ENCODE assay signal across 11 cellular contexts in the genomic region with DNA sequence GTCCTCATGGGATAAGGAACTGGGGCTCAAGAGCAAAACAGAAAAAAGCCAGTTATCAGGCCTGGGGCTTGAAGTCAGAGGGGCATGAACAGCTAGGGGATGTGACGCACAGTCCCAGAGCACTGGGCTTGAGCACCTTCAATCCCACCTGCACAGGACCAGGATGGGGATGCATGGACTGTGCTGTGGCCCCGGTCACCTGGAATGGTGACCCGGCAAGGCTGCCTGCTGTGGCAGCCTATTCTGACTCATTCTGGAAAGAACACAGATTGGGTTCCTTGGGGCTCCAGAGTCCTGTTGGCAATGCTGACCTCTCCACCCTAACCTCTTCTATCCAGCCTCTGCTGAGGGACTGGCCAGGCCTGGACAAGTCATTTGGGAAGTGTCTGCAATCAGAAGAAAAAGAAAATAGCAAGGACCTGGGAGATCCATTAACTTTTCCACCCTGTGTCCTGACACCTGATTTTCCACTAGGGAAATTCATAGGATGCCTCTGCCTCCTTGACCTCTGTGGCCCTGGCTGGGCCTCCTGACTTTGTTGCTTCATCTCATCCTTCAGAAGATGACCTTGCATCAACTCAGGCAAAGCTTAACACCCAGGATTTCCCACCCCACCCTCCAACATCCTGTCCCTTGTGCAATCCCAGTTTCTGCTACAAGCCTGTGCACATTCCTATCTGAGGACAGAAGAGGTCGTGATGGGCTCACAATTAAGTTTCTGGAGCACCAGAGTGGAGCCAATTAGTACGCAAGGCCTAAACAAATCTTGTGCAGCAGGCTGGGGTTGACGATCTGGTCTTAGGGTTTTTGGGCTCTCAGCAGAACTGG. TPM values are rescaled to one million over a fixed set of nuclear protein-coding genes. Genes with fewer than 3 reads are reported as not detected.
A peak's percentile ranks its signal among the peaks of the same experiment; 100 is the strongest.
DNase-seq lines count a peak whose midpoint lies in the region; ATAC-seq and TF ChIP-seq lines count a peak whose summit lies in the region.
"Had no signal": no experiment of that assay in that cellular context is flagged by ENCODE, and none has a peak within 500 bp of the region (broad histone marks: within the 10 kb centered on the region; RNA-seq: fewer than 3 reads in every experiment).

No MANE protein-coding gene starts in this region.

- H4K8ac ChIP-seq in mesenchymal stem cell (ENCODE audit: low read length), result peak overlapping the region; percentile 78

- H2AFZ ChIP-seq in mesenchymal stem cell (ENCODE audit: low read depth, low read length), result no peak overlapping the region

- CTCF ChIA-PET in AG04450 (lab: Charles Lee), result interaction anchor here (0.7 to 2.3 kb wide), 5 partner anchors 9 to 119 kb away, joined by 3 to 12 read pairs (median 6); no protein-coding TSS in a partner anchor

- DNase-seq in AG04450 (ENCODE audit: low read depth, low spot score), result no peak
- DNase-seq in LHCN-M2 (ENCODE audit: low read depth), result peak; percentile 62
- DNase-seq in colonic mucosa, result peak; percentile 52
- peak; percentile 83 for DNase-seq in mesenchymal stem cell
- DNase-seq in glomerular visceral epithelial cell (ENCODE audit: extremely low spot score), result no peak
- DNase-seq in stimulated activated CD4-positive, alpha-beta T cell treated with anti-CD3 and anti-CD28 coated beads, Interleukin-2, amount 100 ng/mL, for 48 hours, result no peak
- DNase-seq in activated naive CD8-positive, alpha-beta T cell treated with anti-CD3 and anti-CD28 coated beads, Interleukin-2, amount 50 U/mL, for 24 hours, result no peak
- DNase-seq in type B pancreatic cell (ENCODE audit: extremely low spot score, unreplicated experiment), result no peak
- DNase-seq: CD8-positive, alpha-beta memory T cell; endodermal cell; NCI-H1930 had no signal

- H3K36me3 Mint-ChIP-seq in activated naive CD8-positive, alpha-beta T cell treated with anti-CD3 and anti-CD28 coated beads, Interleukin-2, amount 50 U/mL, for 24 hours (ENCODE audit: low read depth), result no peaks in the 10 kb centered on the region
- no peaks in the 10 kb centered on the region for H3K36me3 Mint-ChIP-seq in type B pancreatic cell
- H3K36me3 Mint-ChIP-seq: CD8-positive, alpha-beta memory T cell had no signal

- H3K27ac ChIP-seq in AG04450 (ENCODE audit: low read depth, low read length) (peak overlapping the region; percentile 11), colonic mucosa (no peak overlapping the region), mesenchymal stem cell (ENCODE audit: low read length, poor library complexity, severe bottlenecking) (no peak overlapping the region)

- no peak overlapping the region for H2AK5ac ChIP-seq in mesenchymal stem cell (ENCODE audit: low read length, severe bottlenecking)

- H3K9me3 ChIP-seq in AG04450 (ENCODE audit: control insufficient read depth, insufficient read depth, low read length) (no peaks in the 10 kb centered on the region), colonic mucosa (no peaks in the 10 kb centered on the region), mesenchymal stem cell (ENCODE audit: control insufficient read depth, low read length) (no peaks in the 10 kb centered on the region)

- H3K9ac ChIP-seq in colonic mucosa (ENCODE audit: low read depth in 2 of 2, low read length in 2 of 2) (no peak overlapping the region), mesenchymal stem cell (ENCODE audit: low read length) (peak overlapping the region; percentile 75)

- H2BK120ac ChIP-seq in mesenchymal stem cell (ENCODE audit: low read depth, low read length), result no peak overlapping the region

- no peak overlapping the region for H3K14ac ChIP-seq in mesenchymal stem cell (ENCODE audit: low read length in 2 of 2)

- no peak overlapping the region for H2BK5ac ChIP-seq in mesenchymal stem cell (ENCODE audit: low read depth, low read length, poor library complexity, severe bottlenecking)

- POLR2A ChIA-PET in AG04450 (lab: Yijun Ruan, JAX), result interaction anchor here (0.6 kb wide), 1 partner anchor 18 kb away, joined by 3 read pairs; no protein-coding TSS in a partner anchor

- H4K91ac ChIP-seq in mesenchymal stem cell (ENCODE audit: low read length), result peak overlapping the region; percentile 88

- H3K79me1 ChIP-seq in mesenchymal stem cell (replicated peaks; ENCODE audit: low read length, poor library complexity, severe bottlenecking), result no peaks in the 10 kb centered on the region

- H3K9me3 Mint-ChIP-seq in activated naive CD8-positive, alpha-beta T cell treated with anti-CD3 and anti-CD28 coated beads, Interleukin-2, amount 50 U/mL, for 24 hours, result no peaks in the 10 kb centered on the region
- no peaks in the 10 kb centered on the region for H3K9me3 Mint-ChIP-seq in type B pancreatic cell
- H3K9me3 Mint-ChIP-seq: endodermal cell had no signal

- H3K4me3 Mint-ChIP-seq in activated naive CD8-positive, alpha-beta T cell treated with anti-CD3 and anti-CD28 coated beads, Interleukin-2, amount 50 U/mL, for 24 hours, result no peak overlapping the region
- no peak overlapping the region for H3K4me3 Mint-ChIP-seq in type B pancreatic cell
- H3K4me3 Mint-ChIP-seq: CD8-positive, alpha-beta memory T cell; endodermal cell had no signal

- H3K23ac ChIP-seq in mesenchymal stem cell (ENCODE audit: low read length in 2 of 2), result peak overlapping the region in 1 of 2 experiments; percentile 66

- H3K27me3 ChIP-seq in AG04450 (ENCODE audit: control insufficient read depth, insufficient read depth, low read length), result peaks cover 15% of the 10 kb centered on the region
- no peaks in the 10 kb centered on the region for H3K27me3 ChIP-seq in colonic mucosa
- H3K27me3 ChIP-seq in mesenchymal stem cell (ENCODE audit: control insufficient read depth in 1 of 2, insufficient read depth in 1 of 2, low read length in 2 of 2), result peaks cover 3 to 84% of the 10 kb centered on the region in 2 experiments

- peaks cover 4% of the 10 kb centered on the region for H3K4me1 ChIP-seq in colonic mucosa
- no peaks in the 10 kb centered on the region for H3K4me1 ChIP-seq in mesenchymal stem cell (ENCODE audit: control insufficient read depth, insufficient read depth, low read depth, low read length)

- H3K18ac ChIP-seq in mesenchymal stem cell (ENCODE audit: low read depth in 1 of 2, low read length in 2 of 2), result peak overlapping the region; percentile 59 to 79

- peaks cover 5% of the 10 kb centered on the region for H3K27me3 Mint-ChIP-seq in activated naive CD8-positive, alpha-beta T cell treated with anti-CD3 and anti-CD28 coated beads, Interleukin-2, amount 50 U/mL, for 24 hours
- peaks cover 28% of the 10 kb centered on the region for H3K27me3 Mint-ChIP-seq in type B pancreatic cell

- TF ChIP-seq CTCF in AG04450 (IDR thresholded peaks at IDR 0.05; ENCODE audit: low read depth, low read length), result peak; percentile 41
- TF ChIP-seq CTCF in colonic mucosa (IDR thresholded peaks at IDR 0.05), result no peak
- no peak for TF ChIP-seq CTCF in type B pancreatic cell (conservative IDR thresholded peaks at IDR 0.05)

- H3K4me2 ChIP-seq in mesenchymal stem cell (ENCODE audit: low read length, poor library complexity, severe bottlenecking), result no peak overlapping the region

- intact Hi-C loops in colonic mucosa (cut with DNase I), result no loop called here

- no peak overlapping the region for H3K27ac Mint-ChIP-seq in activated naive CD8-positive, alpha-beta T cell treated with anti-CD3 and anti-CD28 coated beads, Interleukin-2, amount 50 U/mL, for 24 hours
- no peak overlapping the region for H3K27ac Mint-ChIP-seq in type B pancreatic cell
- H3K27ac Mint-ChIP-seq: CD8-positive, alpha-beta memory T cell; endodermal cell had no signal

- 65% methylated on average over 6 of the region's 6 CpGs for WGBS in mesenchymal stem cell

- peak overlapping the region; percentile 74 to 83 for H2BK12ac ChIP-seq in mesenchymal stem cell (ENCODE audit: low read length in 2 of 2)

- H3K4me3 ChIP-seq in AG04450 (ENCODE audit: low read depth, low read length), result no peak overlapping the region
- no peak overlapping the region for H3K4me3 ChIP-seq in colonic mucosa
- H3K4me3 ChIP-seq in mesenchymal stem cell (ENCODE audit: insufficient read depth in 1 of 2, low read depth in 1 of 2, low read length in 2 of 2), result no peak overlapping the region

- peak overlapping the region in 1 of 2 experiments; percentile 43 for H3K4ac ChIP-seq in mesenchymal stem cell (ENCODE audit: low read depth in 1 of 2, low read length in 2 of 2)

- H3K36me3 ChIP-seq in colonic mucosa (no peaks in the 10 kb centered on the region), mesenchymal stem cell (ENCODE audit: control insufficient read depth in 1 of 2, insufficient read depth in 2 of 2, low read depth in 1 of 2, low read length in 2 of 2) (no peaks in the 10 kb centered on the region)

- H3K4me1 Mint-ChIP-seq in activated naive CD8-positive, alpha-beta T cell treated with anti-CD3 and anti-CD28 coated beads, Interleukin-2, amount 50 U/mL, for 24 hours, result peaks cover 2% of the 10 kb centered on the region
- peaks cover 21% of the 10 kb centered on the region for H3K4me1 Mint-ChIP-seq in type B pancreatic cell (ENCODE audit: unreplicated experiment)
- H3K4me1 Mint-ChIP-seq: CD8-positive, alpha-beta memory T cell had no signal

- ATAC-seq in activated naive CD8-positive, alpha-beta T cell treated with anti-CD3 and anti-CD28 coated beads, Interleukin-2, amount 50 U/mL, for 24 hours, result no peak

- peak overlapping the region; percentile 34 for H2BK15ac ChIP-seq in mesenchymal stem cell (ENCODE audit: low read depth, poor library complexity, severe bottlenecking)

RNA-seq across cellular contexts. Expression of a gene that starts 17.9 kb away (rescaled TPM):
- 5.4 and 6.6 TPM in 2 replicates for polyA plus RNA-seq in AG04450 (2011; rRNA removed)
- 1.3 and 2.0 TPM in 2 replicates for polyA minus RNA-seq in AG04450 (2011; rRNA and poly(A)+ RNA removed)
- total RNA-seq in LHCN-M2 (2014; rRNA removed) (3.0 and 3.1 TPM in 2 replicates), colonic mucosa (10 to 100 TPM; 38.6 to 49.3 TPM), type B pancreatic cell (ENCODE audit: low replicate concordance) (3.9 and 8.3 TPM in 2 replicates)
- 2.8 TPM for polyA plus RNA-seq in LHCN-M2 (2012)
- 1.3 TPM for polyA plus RNA-seq in mesenchymal stem cell (2013, experiment 1 of 2)
- 1.4 TPM for polyA plus RNA-seq in mesenchymal stem cell (2013, experiment 2 of 2)
- polyA plus RNA-seq: CD8-positive, alpha-beta memory T cell had no signal

Comparison
In these comparisons a context has a peak if more than half of its experiments do, and no peak if none do; other contexts are left out.
1. DNase-seq: peak in LHCN-M2 (single experiment), colonic mucosa (single experiment) and mesenchymal stem cell (single experiment); none in AG04450 (single experiment), glomerular visceral epithelial cell (single experiment), stimulated activated CD4-positive, alpha-beta T cell treated with anti-CD3 and anti-CD28 coated beads, Interleukin-2, amount 100 ng/mL, for 48 hours (0 of 2), activated naive CD8-positive, alpha-beta T cell treated with anti-CD3 and anti-CD28 coated beads, Interleukin-2, amount 50 U/mL, for 24 hours (single experiment) and type B pancreatic cell (single experiment).